ENCODE assay signal across 35 cellular contexts in genomic region chr16:62022688-62023087, GRCh38. TPM values are rescaled to one million over a fixed set of nuclear protein-coding genes. Genes with fewer than 3 reads are reported as not detected.
"Had no signal": no experiment of that assay in that cellular context is flagged by ENCODE, and none has a peak within 500 bp of the region (broad histone marks: within the 10 kb centered on the region; RNA-seq: fewer than 3 reads in every experiment).

No MANE protein-coding gene starts in this region.

- FAIRE-seq: TTC549 had no signal

- H3K27ac Mint-ChIP-seq: activated CD4-positive, alpha-beta memory T cell treated with anti-CD3 and anti-CD28 coated beads for 36 hours; activated CD4-positive, alpha-beta T cell treated with anti-CD3 and anti-CD28 coated beads for 36 hours; activated CD4-positive, alpha-beta T cell treated with anti-CD3 and anti-CD28 coated beads, Interleukin-2, amount 10 ng/mL, durations not matched to agents 7 days and 5 days; activated naive CD4-positive, alpha-beta T cell treated with anti-CD3 and anti-CD28 coated beads, Interleukin-2, amount 10 ng/mL, durations not matched to agents 7 days and 5 days; activated naive CD8-positive, alpha-beta T cell; activated naive CD8-positive, alpha-beta T cell treated with anti-CD3 and anti-CD28 coated beads, Interleukin-2, amount 50 U/mL, for 24 hours; activated T-helper 1 cell treated with anti-CD3 and anti-CD28 coated beads, Interleukin-12 subunit alpha, Interleukin-12 subunit beta, Interleukin-2, Interleukin-4 antibody, amounts not matched to agents 30 ng/mL and 10 ng/mL and 1 ng/mL, durations not matched to agents 14 hours and 24 hours and 36 hours; T-helper 1 cell treated with Interleukin-12 subunit alpha and Interleukin-12 subunit beta and Interleukin-4 antibody, amounts not matched to agents 30 μg/mL and 1 μg/mL, for 36 hours; T-helper 2 cell treated with Interferon-gamma antibody and Interleukin-4, amounts not matched to agents 5 μg/mL and 100 μg/mL, for 36 hours had no signal

- H3K27ac ChIP-seq: brain microvascular endothelial cell, KMS-11, Peyer's patch, SJSA1 had no signal

- H3K4me3 Mint-ChIP-seq: activated CD4-positive, alpha-beta memory T cell treated with anti-CD3 and anti-CD28 coated beads for 36 hours; activated CD4-positive, alpha-beta T cell treated with anti-CD3 and anti-CD28 coated beads for 36 hours; activated CD4-positive, alpha-beta T cell treated with anti-CD3 and anti-CD28 coated beads, Interleukin-2, amount 10 ng/mL, durations not matched to agents 7 days and 5 days; activated naive CD4-positive, alpha-beta T cell treated with anti-CD3 and anti-CD28 coated beads, Interleukin-2, amount 10 ng/mL, durations not matched to agents 7 days and 5 days; activated naive CD8-positive, alpha-beta T cell; activated naive CD8-positive, alpha-beta T cell treated with anti-CD3 and anti-CD28 coated beads, Interleukin-2, amount 50 U/mL, for 24 hours; activated T-cell treated with anti-CD3 and anti-CD28 coated beads, Interleukin-2, amount 50 U/mL, for 4 hours; activated T-helper 1 cell treated with anti-CD3 and anti-CD28 coated beads, Interleukin-12 subunit alpha, Interleukin-12 subunit beta, Interleukin-2, Interleukin-4 antibody, amounts not matched to agents 30 ng/mL and 10 ng/mL and 1 ng/mL, durations not matched to agents 14 hours and 24 hours and 36 hours; T-helper 1 cell treated with Interleukin-12 subunit alpha and Interleukin-12 subunit beta and Interleukin-4 antibody, amounts not matched to agents 30 μg/mL and 1 μg/mL, for 36 hours; T-helper 2 cell treated with Interferon-gamma antibody and Interleukin-4, amounts not matched to agents 5 μg/mL and 100 μg/mL, for 36 hours had no signal

- H3K4me1 ChIP-seq: Peyer's patch, SJSA1 had no signal

- H3K9me3 ChIP-seq: Peyer's patch, SK-N-SH had no signal

- DNase-seq: activated CD4-positive, alpha-beta memory T cell treated with anti-CD3 and anti-CD28 coated beads for 36 hours; activated CD4-positive, alpha-beta T cell treated with anti-CD3 and anti-CD28 coated beads for 36 hours; activated CD4-positive, alpha-beta T cell treated with anti-CD3 and anti-CD28 coated beads, Interleukin-2, amount 10 ng/mL, durations not matched to agents 7 days and 5 days; activated CD8-positive, alpha-beta memory T cell treated with anti-CD3 and anti-CD28 coated beads, Interleukin-2, amount 50 U/mL, for 4 hours; activated naive CD4-positive, alpha-beta T cell treated with anti-CD3 and anti-CD28 coated beads, Interleukin-2, amount 10 ng/mL, durations not matched to agents 7 days and 5 days; activated naive CD8-positive, alpha-beta T cell treated with anti-CD3 and anti-CD28 coated beads, Interleukin-2, amount 50 U/mL, for 24 hours; activated T-cell treated with anti-CD3 and anti-CD28 coated beads for 4 hours; activated T-cell treated with anti-CD3 and anti-CD28 coated beads, Interleukin-2, amount 50 U/mL, for 4 hours; anterior cingulate cortex; brain microvascular endothelial cell; central memory CD4-positive, alpha-beta T cell; MM.1S; MV-4-11; NCI-H1092; NCI-H1436 treated with DMSO at 0.1 percent for 48 hours; NCI-H1694 treated with DMSO at 0.1 percent for 48 hours; NCI-H2029; NCI-H446; NCI-H510A treated with DMSO at 0.1 percent for 48 hours; NCI-H526 treated with DMSO at 0.1 percent for 48 hours; NCI-H82; NK-92 treated with Interleukin-12 subunit alpha and Interleukin-12 subunit beta, amount 100 ng/mL, for 24 hours; PC-3; Peyer's patch; RPMI8226; SHP77 treated with DMSO at 0.1 percent for 48 hours; SK-N-SH had no signal

- H3K27me3 ChIP-seq: brain microvascular endothelial cell, Peyer's patch, SJSA1 had no signal

- H3K27me3 Mint-ChIP-seq: activated CD4-positive, alpha-beta memory T cell treated with anti-CD3 and anti-CD28 coated beads for 36 hours; activated CD4-positive, alpha-beta T cell treated with anti-CD3 and anti-CD28 coated beads for 36 hours; activated CD4-positive, alpha-beta T cell treated with anti-CD3 and anti-CD28 coated beads, Interleukin-2, amount 10 ng/mL, durations not matched to agents 7 days and 5 days; activated naive CD4-positive, alpha-beta T cell treated with anti-CD3 and anti-CD28 coated beads, Interleukin-2, amount 10 ng/mL, durations not matched to agents 7 days and 5 days; activated naive CD8-positive, alpha-beta T cell; activated naive CD8-positive, alpha-beta T cell treated with anti-CD3 and anti-CD28 coated beads, Interleukin-2, amount 50 U/mL, for 24 hours had no signal

- H3K9ac ChIP-seq: KMS-11, SK-N-SH had no signal

- H3K4me1 Mint-ChIP-seq: activated CD4-positive, alpha-beta T cell treated with anti-CD3 and anti-CD28 coated beads for 36 hours; activated CD4-positive, alpha-beta T cell treated with anti-CD3 and anti-CD28 coated beads, Interleukin-2, amount 10 ng/mL, durations not matched to agents 7 days and 5 days; activated naive CD4-positive, alpha-beta T cell treated with anti-CD3 and anti-CD28 coated beads, Interleukin-2, amount 10 ng/mL, durations not matched to agents 7 days and 5 days; activated naive CD8-positive, alpha-beta T cell treated with anti-CD3 and anti-CD28 coated beads, Interleukin-2, amount 50 U/mL, for 24 hours had no signal

- H3K4me3 ChIP-seq: Peyer's patch, SJSA1 had no signal

- H3K36me3 ChIP-seq: brain microvascular endothelial cell, Peyer's patch, SJSA1 had no signal

- ATAC-seq: activated CD4-positive, alpha-beta T cell treated with anti-CD3 and anti-CD28 coated beads for 36 hours; activated CD4-positive, CD25-positive, alpha-beta regulatory T cell treated with anti-CD3 and anti-CD28 coated beads, Interleukin-2, amount 50 U/mL, for 24 hours; activated naive CD8-positive, alpha-beta T cell treated with anti-CD3 and anti-CD28 coated beads, Interleukin-2, amount 50 U/mL, for 24 hours; activated T-cell treated with anti-CD3 and anti-CD28 coated beads, Interleukin-2, amount 50 U/mL, for 4 hours; PC-3 had no signal

- H3K36me3 Mint-ChIP-seq: activated CD4-positive, alpha-beta memory T cell treated with anti-CD3 and anti-CD28 coated beads for 36 hours; activated naive CD4-positive, alpha-beta T cell treated with anti-CD3 and anti-CD28 coated beads, Interleukin-2, amount 10 ng/mL, durations not matched to agents 7 days and 5 days; activated naive CD8-positive, alpha-beta T cell had no signal

- H3K9me3 Mint-ChIP-seq: activated CD4-positive, alpha-beta T cell treated with anti-CD3 and anti-CD28 coated beads, Interleukin-2, amount 10 ng/mL, durations not matched to agents 7 days and 5 days; T-helper 1 cell treated with Interleukin-12 subunit alpha and Interleukin-12 subunit beta and Interleukin-4 antibody, amounts not matched to agents 30 μg/mL and 1 μg/mL, for 36 hours had no signal

RNA-seq across cellular contexts. Expression of gene CDH8, which starts 13.6 kb away (rescaled TPM):
- total RNA-seq: activated CD4-positive, alpha-beta memory T cell treated with anti-CD3 and anti-CD28 coated beads for 36 hours; activated CD4-positive, alpha-beta T cell treated with anti-CD3 and anti-CD28 coated beads for 36 hours; activated CD4-positive, alpha-beta T cell treated with anti-CD3 and anti-CD28 coated beads, Interleukin-2, amount 10 ng/mL, durations not matched to agents 7 days and 5 days; activated T-cell treated with anti-CD3 and anti-CD28 coated beads, Interleukin-2, amount 50 U/mL, for 4 hours; activated T-helper 1 cell treated with anti-CD3 and anti-CD28 coated beads, Interleukin-12 subunit alpha, Interleukin-12 subunit beta, Interleukin-2, Interleukin-4 antibody, amounts not matched to agents 30 ng/mL and 10 ng/mL and 1 ng/mL, durations not matched to agents 14 hours and 24 hours and 36 hours; Peyer's patch had no signal
